Comparison of ENCODE assay signal across 22 cellular contexts in genomic region chr9:69086769-69087168, GRCh38. TPM values are rescaled to one million over a fixed set of nuclear protein-coding genes. Genes with fewer than 3 reads are reported as not detected.
DNase-seq lines count a peak whose midpoint lies in the region; TF ChIP-seq lines count a peak whose summit lies in the region.
"Had no signal": no experiment of that assay in that cellular context is flagged by ENCODE, and none has a peak within 500 bp of the region (broad histone marks: within the 10 kb centered on the region; RNA-seq: fewer than 3 reads in every experiment).

No MANE protein-coding gene starts in this region.

- H3K79me1 ChIP-seq in mesenchymal stem cell (replicated peaks; ENCODE audit: low read length, poor library complexity, severe bottlenecking): no peaks in the 10 kb centered on the region

- no peak overlapping the region for H3K23ac ChIP-seq in mesenchymal stem cell (ENCODE audit: low read length in 2 of 2)

- no peak overlapping the region for H3K9ac ChIP-seq in mesenchymal stem cell (ENCODE audit: low read length)

- H3K27ac ChIP-seq in mesenchymal stem cell (ENCODE audit: low read length, poor library complexity, severe bottlenecking): no peak overlapping the region
- H3K27ac ChIP-seq: VCaP had no signal

- H2BK12ac ChIP-seq in mesenchymal stem cell (ENCODE audit: low read length in 2 of 2): no peak overlapping the region

- no peak overlapping the region for H2BK120ac ChIP-seq in mesenchymal stem cell (ENCODE audit: low read depth, low read length)

- TF ChIP-seq CTCF in GM12865 (IDR thresholded peaks at IDR 0.05; ENCODE audit: insufficient read depth, low read depth, low read length, missing control alignments) (no peak), LNCaP clone FGC (IDR thresholded peaks at IDR 0.05; ENCODE audit: control insufficient read depth, extremely low read depth, insufficient read depth) (no peak), choroid plexus epithelial cell (conservative IDR thresholded peaks at IDR 0.05; ENCODE audit: low read depth, low read length) (no peak)

- H4K8ac ChIP-seq in mesenchymal stem cell (ENCODE audit: low read length): no peak overlapping the region

- H3K4me3 ChIP-seq in GM12865 (ENCODE audit: low read depth, low read length): no peak overlapping the region
- H3K4me3 ChIP-seq in LNCaP clone FGC (ENCODE audit: low read depth, low read length): no peak overlapping the region
- no peak overlapping the region for H3K4me3 ChIP-seq in choroid plexus epithelial cell (ENCODE audit: low read depth, low read length)
- no peak overlapping the region for H3K4me3 ChIP-seq in mesenchymal stem cell (ENCODE audit: insufficient read depth in 1 of 2, low read depth in 1 of 2, low read length in 2 of 2)
- H3K4me3 ChIP-seq: GM23338 had no signal

- no peak overlapping the region for H3K14ac ChIP-seq in mesenchymal stem cell (ENCODE audit: low read length in 2 of 2)

- H3K4ac ChIP-seq in mesenchymal stem cell (ENCODE audit: low read depth in 1 of 2, low read length in 2 of 2): no peak overlapping the region

- H3K27me3 ChIP-seq in mesenchymal stem cell (ENCODE audit: control insufficient read depth in 1 of 2, insufficient read depth in 1 of 2, low read length in 2 of 2): no peaks in the 10 kb centered on the region

- H3K36me3 ChIP-seq in mesenchymal stem cell (ENCODE audit: control insufficient read depth in 1 of 2, insufficient read depth in 2 of 2, low read depth in 1 of 2, low read length in 2 of 2): no peaks in the 10 kb centered on the region

- DNase-seq in GM12865 (ENCODE audit: low read depth) (peak; percentile 6), LNCaP clone FGC (ENCODE audit: low read depth) (peak; percentile 86), choroid plexus epithelial cell (ENCODE audit: low read depth) (peak; percentile 37), mesenchymal stem cell (peak; percentile 40), hepatic stellate cell (ENCODE audit: low spot score) (no peak), NCI-H1694 (lab: John Stamatoyannopoulos, UW) (no peak), NCI-H226 (no peak)
- DNase-seq: activated CD4-positive, alpha-beta T cell treated with anti-CD3 and anti-CD28 coated beads, Interleukin-2, amount 10 ng/mL, durations not matched to agents 24 days and 14 days; activated gamma-delta T cell treated with Interleukin-2 at 50 U/mL for 16 hours; activated T-cell treated with anti-CD3 and anti-CD28 coated beads, Interleukin-2, amount 50 U/mL, for 4 hours; CD4-positive, CD25-positive, alpha-beta regulatory T cell; foreskin fibroblast; head of caudate nucleus; Kasumi-1; kidney glomerular epithelial cell; NCI-H187 treated with DMSO at 0.1 percent for 48 hours; NCI-H446; SHP77 treated with DMSO at 0.1 percent for 48 hours; stimulated activated naive B cell treated with anti-CD40 and anti-IgM and Interleukin-4, amounts not matched to agents 10 μg/mL and 1 μg/mL and 100 μg/mL, for 72 hours; T-helper 9 cell had no signal

- no peak overlapping the region for H2BK5ac ChIP-seq in mesenchymal stem cell (ENCODE audit: low read depth, low read length, poor library complexity, severe bottlenecking)

- no peak overlapping the region for H4K91ac ChIP-seq in mesenchymal stem cell (ENCODE audit: low read length)

- no peak overlapping the region for H2AK5ac ChIP-seq in mesenchymal stem cell (ENCODE audit: low read length, severe bottlenecking)

- no peaks in the 10 kb centered on the region for H3K9me3 ChIP-seq in mesenchymal stem cell (ENCODE audit: control insufficient read depth, low read length)

- H2AFZ ChIP-seq in mesenchymal stem cell (ENCODE audit: low read depth, low read length): no peak overlapping the region
- H2AFZ ChIP-seq: GM23338 had no signal

- no peak overlapping the region for H2BK15ac ChIP-seq in mesenchymal stem cell (ENCODE audit: low read depth, poor library complexity, severe bottlenecking)

- no peak overlapping the region for H3K4me2 ChIP-seq in mesenchymal stem cell (ENCODE audit: low read length, poor library complexity, severe bottlenecking)
- H3K4me2 ChIP-seq: GM23338 had no signal

- H3K4me1 ChIP-seq in mesenchymal stem cell (ENCODE audit: control insufficient read depth, insufficient read depth, low read depth, low read length): no peaks in the 10 kb centered on the region

- 72% methylated on average over 2 of the region's 2 CpGs for WGBS in mesenchymal stem cell

- no peak overlapping the region for H3K18ac ChIP-seq in mesenchymal stem cell (ENCODE audit: low read depth in 1 of 2, low read length in 2 of 2)

RNA-seq across cellular contexts. Expression of gene FXN, which starts 51.2 kb away (rescaled TPM):
- 21.5 TPM for polyA plus RNA-seq in mesenchymal stem cell (2013, experiment 1 of 2)
- 20.3 TPM for polyA plus RNA-seq in mesenchymal stem cell (2013, experiment 2 of 2)

Comparison
In these comparisons a context has a peak if more than half of its experiments do, and no peak if none do; other contexts are left out.
1. DNase-seq: peak in GM12865 (single experiment), LNCaP clone FGC (single experiment), choroid plexus epithelial cell (single experiment) and mesenchymal stem cell (single experiment); none in hepatic stellate cell (single experiment), NCI-H1694 (single experiment) and NCI-H226 (single experiment).